ENCODE assay signal across 8 cellular contexts in genomic region chr5:57650360-57651069, GRCh38.
DNase-seq lines count a peak whose midpoint lies in the region; ATAC-seq, FAIRE-seq and TF ChIP-seq lines count a peak whose summit lies in the region.

No MANE protein-coding gene starts in this region.

- peaks cover 11% of the 10 kb centered on the region for H3K27me3 Mint-ChIP-seq in activated T-cell treated with anti-CD3 and anti-CD28 coated beads, Interleukin-2, amount 50 U/mL, for 72 hours (ENCODE audit: low read depth)
- H3K27me3 Mint-ChIP-seq in activated T-cell treated with anti-CD3 and anti-CD28 coated beads, Interleukin-2, amount 50 U/mL, for 24 hours = peaks cover 14% of the 10 kb centered on the region

- H4K20me1 ChIP-seq in SU-DHL-6 (ENCODE audit: low read depth, low read length) = no peaks in the 10 kb centered on the region

- H3K9me2 ChIP-seq in SU-DHL-6 (replicated peaks; ENCODE audit: insufficient read depth, low read length) = no peaks in the 10 kb centered on the region

- 80% methylated on average over 6 of the region's 6 CpGs for WGBS in prostate gland

- no peaks in the 10 kb centered on the region for H3K27me3 ChIP-seq in SU-DHL-6 (ENCODE audit: low read length)
- no peaks in the 10 kb centered on the region for H3K27me3 ChIP-seq in prostate gland (replicated peaks; ENCODE audit: insufficient read depth)

- ATAC-seq in activated T-cell treated with anti-CD3 and anti-CD28 coated beads, Interleukin-2, amount 50 U/mL, for 72 hours (replicated peaks in 1 of 2) = peak in 1 of 2 donors; percentile 47
- ATAC-seq in GM21717 (IDR thresholded peaks at IDR 0.05; ENCODE audit: unreplicated experiment) = peak; percentile 92

- H3K4me2 ChIP-seq in SU-DHL-6 (ENCODE audit: low read depth, low read length, poor library complexity, severe bottlenecking) = no peak overlapping the region

- TF ChIP-seq CTCF in SU-DHL-6 (IDR thresholded peaks at IDR 0.05; ENCODE audit: insufficient read depth, low read length, poor library complexity, severe bottlenecking) (peak; percentile 62), fibroblast of villous mesenchyme (IDR thresholded peaks at IDR 0.05; ENCODE audit: insufficient read depth, low read depth, low read length) (peak; percentile 82), prostate gland (IDR thresholded peaks at IDR 0.05) (peak in 3 of 4 experiments; percentile 43 to 63 (median 55))

- H3K9ac ChIP-seq in SU-DHL-6 (ENCODE audit: low read length) = no peak overlapping the region

- H3K4me1 ChIP-seq in prostate gland (replicated peaks) = no peaks in the 10 kb centered on the region

- H3K27ac ChIP-seq in SU-DHL-6 (ENCODE audit: low read depth, low read length) = no peak overlapping the region
- no peak overlapping the region for H3K27ac ChIP-seq in prostate gland

- H3F3A ChIP-seq in SU-DHL-6 (ENCODE audit: insufficient read depth) = no peaks in the 10 kb centered on the region

- H3K4me3 ChIP-seq in SU-DHL-6 (ENCODE audit: insufficient read depth, low read length, poor library complexity, severe bottlenecking) = no peak overlapping the region
- H3K4me3 ChIP-seq in fibroblast of villous mesenchyme (ENCODE audit: low read depth, low read length) = no peak overlapping the region
- no peak overlapping the region for H3K4me3 ChIP-seq in prostate gland

- TF ChIP-seq POLR2A in prostate gland (IDR thresholded peaks at IDR 0.05) = no peak

- no peak overlapping the region for H3K27ac Mint-ChIP-seq in activated T-cell treated with anti-CD3 and anti-CD28 coated beads, Interleukin-2, amount 50 U/mL, for 72 hours
- H3K27ac Mint-ChIP-seq in activated T-cell treated with anti-CD3 and anti-CD28 coated beads, Interleukin-2, amount 50 U/mL, for 24 hours = no peak overlapping the region

- H3K9me3 ChIP-seq in SU-DHL-6 (ENCODE audit: insufficient read depth, low read length) (no peaks in the 10 kb centered on the region), prostate gland (no peaks in the 10 kb centered on the region)

- peaks cover 0 to 4% of the 10 kb centered on the region in 2 donors for H3K9me3 Mint-ChIP-seq in activated T-cell treated with anti-CD3 and anti-CD28 coated beads, Interleukin-2, amount 50 U/mL, for 72 hours
- H3K9me3 Mint-ChIP-seq in activated T-cell treated with anti-CD3 and anti-CD28 coated beads, Interleukin-2, amount 50 U/mL, for 24 hours = no peaks in the 10 kb centered on the region

- intact Hi-C loops in prostate gland (cut with DNase I) = no loop called here

- no peaks in the 10 kb centered on the region for H3K79me2 ChIP-seq in SU-DHL-6 (ENCODE audit: insufficient read depth, low read length)

- H3K4me3 Mint-ChIP-seq in activated T-cell treated with anti-CD3 and anti-CD28 coated beads, Interleukin-2, amount 50 U/mL, for 72 hours = no peak overlapping the region
- H3K4me3 Mint-ChIP-seq in activated T-cell treated with anti-CD3 and anti-CD28 coated beads, Interleukin-2, amount 50 U/mL, for 24 hours = no peak overlapping the region

- H3K36me3 ChIP-seq in SU-DHL-6 (ENCODE audit: low read length) (no peaks in the 10 kb centered on the region), prostate gland (no peaks in the 10 kb centered on the region)

- no peak overlapping the region for H2AFZ ChIP-seq in SU-DHL-6 (ENCODE audit: low read depth, low read length, severe bottlenecking)

- DNase-seq in activated T-cell treated with anti-CD3 and anti-CD28 coated beads, Interleukin-2, amount 50 U/mL, for 72 hours = peak; percentile 12 to 19
- no peak for DNase-seq in activated T-cell treated with anti-CD3 and anti-CD28 coated beads, Interleukin-2, amount 50 U/mL, for 24 hours
- DNase-seq in HTR-8/SVneo (ENCODE audit: insufficient read length, low spot score) = peak; percentile 25
- peak; percentile 64 for DNase-seq in fibroblast of villous mesenchyme (ENCODE audit: low read depth)
- DNase-seq in prostate gland (ENCODE audit: low spot score) = peak; percentile 8
- no peak for DNase-seq in NCI-H510A treated with DMSO at 0.1 percent for 48 hours (lab: John Stamatoyannopoulos, UW)

- no peaks in the 10 kb centered on the region for H3K4me1 Mint-ChIP-seq in activated T-cell treated with anti-CD3 and anti-CD28 coated beads, Interleukin-2, amount 50 U/mL, for 72 hours (ENCODE audit: low read depth)
- H3K4me1 Mint-ChIP-seq in activated T-cell treated with anti-CD3 and anti-CD28 coated beads, Interleukin-2, amount 50 U/mL, for 24 hours (ENCODE audit: low read depth) = no peaks in the 10 kb centered on the region

- FAIRE-seq in HTR-8/SVneo (lab: Jason Lieb, UNC) = peak; percentile 77

- peaks cover 0 to 3% of the 10 kb centered on the region in 2 donors for H3K36me3 Mint-ChIP-seq in activated T-cell treated with anti-CD3 and anti-CD28 coated beads, Interleukin-2, amount 50 U/mL, for 72 hours (ENCODE audit: insufficient read depth in 2 of 2)
- H3K36me3 Mint-ChIP-seq in activated T-cell treated with anti-CD3 and anti-CD28 coated beads, Interleukin-2, amount 50 U/mL, for 24 hours (ENCODE audit: low read depth) = no peaks in the 10 kb centered on the region

Comparison
In these comparisons a context has a peak if more than half of its experiments do, and no peak if none do; other contexts are left out.
1. DNase-seq: peak in activated T-cell treated with anti-CD3 and anti-CD28 coated beads, Interleukin-2, amount 50 U/mL, for 72 hours (2 of 2), HTR-8/SVneo (single experiment), fibroblast of villous mesenchyme (single experiment) and prostate gland (single experiment); none in activated T-cell treated with anti-CD3 and anti-CD28 coated beads, Interleukin-2, amount 50 U/mL, for 24 hours (single experiment) and NCI-H510A treated with DMSO at 0.1 percent for 48 hours (single experiment).
2. Peak in every context shown above with its lines, with median percentiles within 50 percentile points of each other: CTCF ChIP-seq.